8 cellular contexts compared by ENCODE assay signal in the genomic region with DNA sequence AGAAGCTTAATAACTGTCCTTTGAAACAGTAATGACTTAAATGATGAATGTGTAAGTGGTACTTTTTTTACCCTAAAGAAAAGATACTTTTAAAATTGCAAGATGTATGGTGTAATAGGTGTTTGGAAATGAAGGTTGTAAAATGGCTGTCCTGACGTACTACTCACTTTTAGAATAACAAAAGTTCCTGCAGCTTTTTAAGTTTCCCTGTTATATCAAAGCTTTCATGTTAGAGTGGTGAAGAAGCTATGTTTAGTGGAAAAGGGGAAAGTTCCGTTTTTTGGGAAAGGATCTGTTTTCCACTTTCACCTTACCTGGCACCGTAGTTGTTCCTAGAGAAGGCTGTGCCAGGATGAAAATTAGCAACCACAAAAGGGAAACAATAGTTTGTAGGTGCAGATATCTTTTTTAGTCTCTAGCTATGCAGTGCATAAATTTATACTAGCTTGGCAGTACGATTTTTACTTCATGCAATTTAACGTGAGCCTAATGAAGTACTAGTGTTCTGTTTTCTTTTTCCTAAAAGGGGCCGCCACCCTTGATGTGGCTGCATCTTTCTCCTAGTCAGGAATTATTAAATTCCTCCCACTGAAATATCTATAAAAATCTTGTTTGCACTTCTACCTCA. TPM values are rescaled to one million over a fixed set of nuclear protein-coding genes. Genes with fewer than 3 reads are reported as not detected.
DNase-seq lines count a peak whose midpoint lies in the region; ATAC-seq, FAIRE-seq and TF ChIP-seq lines count a peak whose summit lies in the region.

No MANE protein-coding gene starts in this region.

- H3K36me3 ChIP-seq in SJCRH30: peaks cover 4% of the 10 kb centered on the region; the same call in 1 of the 2 replicates
- no peaks in the 10 kb centered on the region for H3K36me3 ChIP-seq in fibroblast of lung (ENCODE audit: control insufficient read depth, insufficient read depth, low read length)

- no peak for DNase-seq in GM19239 (ENCODE audit: insufficient read length, low spot score)
- no peak for DNase-seq in SJCRH30
- DNase-seq in fibroblast of lung (ENCODE audit: low read depth in 2 of 2): peak in 1 of 2 donors; percentile 2
- peak; percentile 47 for DNase-seq in retina
- no peak for DNase-seq in NCI-H1092 treated with DMSO at 0.1 percent for 48 hours (lab: John Stamatoyannopoulos, UW)
- DNase-seq in NOMO-1 treated with dmso at 0.1 percent for 144 hours (lab: John Stamatoyannopoulos, UW; ENCODE audit: unreplicated experiment): no peak
- DNase-seq in NCI-H510A (lab: John Stamatoyannopoulos, UW): no peak

- peak overlapping the region; percentile 98 for H3K27ac ChIP-seq in SJCRH30
- H3K27ac ChIP-seq in fibroblast of lung (ENCODE audit: insufficient read depth, low read length): peak overlapping the region; percentile 92

- H3K4me1 ChIP-seq in SJCRH30: peaks cover 21% of the 10 kb centered on the region
- peaks cover 4% of the 10 kb centered on the region for H3K4me1 ChIP-seq in fibroblast of lung (ENCODE audit: control insufficient read depth, extremely low read depth, insufficient read depth, low read length)

- ATAC-seq in HG02571 (IDR thresholded peaks at IDR 0.05; ENCODE audit: unreplicated experiment): no peak

- H3K4me2 ChIP-seq in fibroblast of lung (ENCODE audit: extremely low read depth, insufficient read depth, low read length): peak overlapping the region; percentile 57

- no peaks in the 10 kb centered on the region for H3K27me3 ChIP-seq in SJCRH30
- no peaks in the 10 kb centered on the region for H3K27me3 ChIP-seq in fibroblast of lung (ENCODE audit: control insufficient read depth, insufficient read depth, low read length)

- H2AFZ ChIP-seq in fibroblast of lung (ENCODE audit: low read length): no peak overlapping the region

- peak; percentile 55 for FAIRE-seq in GM19239 (lab: Jason Lieb, UNC)

- H3K9me3 ChIP-seq in SJCRH30 (replicated peaks) (no peaks in the 10 kb centered on the region), fibroblast of lung (ENCODE audit: control insufficient read depth, insufficient read depth, low read depth, low read length) (no peaks in the 10 kb centered on the region)

- TF ChIP-seq CTCF in fibroblast of lung (conservative IDR thresholded peaks at IDR 0.05 in 1 of 2, IDR thresholded peaks at IDR 0.05 in 1 of 2; ENCODE audit: low read depth in 1 of 2, low read length in 2 of 2): no peak

- peaks cover 54% of the 10 kb centered on the region for H3K79me2 ChIP-seq in fibroblast of lung (ENCODE audit: control insufficient read depth, insufficient read depth, low read length)

- no peaks in the 10 kb centered on the region for H4K20me1 ChIP-seq in fibroblast of lung (ENCODE audit: control insufficient read depth, extremely low read depth, insufficient read depth, low read length)

- H3K4me3 ChIP-seq in SJCRH30 (peak overlapping the region; percentile 86), fibroblast of lung (replicated peaks in 1 of 4; ENCODE audit: control extremely low read depth in 1 of 4, insufficient read depth in 1 of 4, low read depth in 3 of 4, low read length in 4 of 4) (peak overlapping the region; percentile 70 to 99 (median 82))

- peak overlapping the region; percentile 99 for H3K9ac ChIP-seq in fibroblast of lung (ENCODE audit: insufficient read depth, low read length)

RNA-seq across cellular contexts. Expression of a gene that starts 1.3 kb away (rescaled TPM):
- 194 and 209 TPM in 2 replicates for total RNA-seq in SJCRH30 (2014; rRNA removed; shearing (Covaris generic))
- 207 and 226 TPM in 2 replicates for total RNA-seq in fibroblast of lung
- polyA plus RNA-seq in fibroblast of lung: 93.7 and 117 TPM in 2 replicates
- polyA plus RNA-seq in fibroblast of lung (2012): 58.4 and 76.2 TPM in 2 replicates
- 42.7 and 101 TPM in 2 replicates for polyA minus RNA-seq in fibroblast of lung (ENCODE audit: low replicate concordance)
